ENCODE assay signal across 1 cellular context in genomic region chr16:70680495-70681381, GRCh38.
TF ChIP-seq lines count a peak whose summit lies in the region.

No MANE protein-coding gene starts in this region.

TF ChIP-seq in GM23338, 12 proteins besides CTCF, POLR2A, EP300 and RAD21 (continued from another document):
- TF ChIP-seq REST (IDR thresholded peaks at IDR 0.05; ENCODE audit: unreplicated experiment) (no peak), ETS1 (IDR thresholded peaks at IDR 0.05) (no peak), JUNB (IDR thresholded peaks at IDR 0.05; ENCODE audit: unreplicated experiment) (no peak), POLR2AphosphoS5 (IDR thresholded peaks at IDR 0.05; ENCODE audit: low read depth) (no peak), EZH2 (IDR thresholded peaks at IDR 0.05; ENCODE audit: low read depth, unreplicated experiment) (no peak), ZNF114 (CRISPR knock-in tag; IDR thresholded peaks at IDR 0.05) (no peak), ZNF331 (CRISPR knock-in tag; IDR thresholded peaks at IDR 0.05; ENCODE audit: low read depth) (no peak)
